In genomic region chr1:41860771-41861170, GRCh38 we compare ENCODE assay signal across 18 cellular contexts.
"Had no signal": no experiment of that assay in that cellular context is flagged by ENCODE, and none has a peak within 500 bp of the region (broad histone marks: within the 10 kb centered on the region; RNA-seq: fewer than 3 reads in every experiment).

No MANE protein-coding gene starts in this region.

- H3K36me3 ChIP-seq: adrenal gland, gastroesophageal sphincter, left ventricle myocardium inferior, neutrophil, right lobe of liver, thoracic aorta had no signal

- H3K4me3 ChIP-seq: adrenal gland, gastroesophageal sphincter, hepatocyte, left ventricle myocardium inferior, lung, right lobe of liver, thoracic aorta had no signal

- DNase-seq: activated CD4-positive, alpha-beta T cell treated with anti-CD3 and anti-CD28 coated beads for 4 hours; activated CD4-positive, alpha-beta T cell treated with anti-CD3 and anti-CD28 coated beads, Interleukin-2, amount 50 U/mL, for 4 hours; activated effector memory CD4-positive, alpha-beta T cell treated with anti-CD3 and anti-CD28 coated beads, Interleukin-2, amount 50 U/mL, for 16 hours; activated naive CD4-positive, alpha-beta T cell treated with anti-CD3 and anti-CD28 coated beads for 36 hours; activated naive CD8-positive, alpha-beta T cell treated with anti-CD3 and anti-CD28 coated beads for 36 hours; adrenal gland; aorta; cortex of kidney; left ventricle myocardium inferior; naive B cell; nephron progenitor cell; right lobe of liver; stimulated activated CD4-positive, alpha-beta T cell treated with anti-CD3 and anti-CD28 coated beads, Interleukin-4, amount 100 ng/mL, for 1 hour had no signal

- H3K4me1 ChIP-seq: adrenal gland had no signal

- H3K27ac ChIP-seq: adrenal gland, gastroesophageal sphincter, hepatocyte, left ventricle myocardium inferior, neutrophil, right lobe of liver, thoracic aorta had no signal

- H3K9me3 ChIP-seq: adrenal gland, gastroesophageal sphincter, left ventricle myocardium inferior, neutrophil, right lobe of liver, thoracic aorta had no signal

- H2AFZ ChIP-seq: hepatocyte had no signal

- H3K4me2 ChIP-seq: hepatocyte had no signal

- H3K79me2 ChIP-seq: hepatocyte had no signal

- H3K27me3 ChIP-seq: adrenal gland, gastroesophageal sphincter, hepatocyte, right lobe of liver had no signal
